Comparison of ENCODE assay signal across 1 cellular context in the genomic region with DNA sequence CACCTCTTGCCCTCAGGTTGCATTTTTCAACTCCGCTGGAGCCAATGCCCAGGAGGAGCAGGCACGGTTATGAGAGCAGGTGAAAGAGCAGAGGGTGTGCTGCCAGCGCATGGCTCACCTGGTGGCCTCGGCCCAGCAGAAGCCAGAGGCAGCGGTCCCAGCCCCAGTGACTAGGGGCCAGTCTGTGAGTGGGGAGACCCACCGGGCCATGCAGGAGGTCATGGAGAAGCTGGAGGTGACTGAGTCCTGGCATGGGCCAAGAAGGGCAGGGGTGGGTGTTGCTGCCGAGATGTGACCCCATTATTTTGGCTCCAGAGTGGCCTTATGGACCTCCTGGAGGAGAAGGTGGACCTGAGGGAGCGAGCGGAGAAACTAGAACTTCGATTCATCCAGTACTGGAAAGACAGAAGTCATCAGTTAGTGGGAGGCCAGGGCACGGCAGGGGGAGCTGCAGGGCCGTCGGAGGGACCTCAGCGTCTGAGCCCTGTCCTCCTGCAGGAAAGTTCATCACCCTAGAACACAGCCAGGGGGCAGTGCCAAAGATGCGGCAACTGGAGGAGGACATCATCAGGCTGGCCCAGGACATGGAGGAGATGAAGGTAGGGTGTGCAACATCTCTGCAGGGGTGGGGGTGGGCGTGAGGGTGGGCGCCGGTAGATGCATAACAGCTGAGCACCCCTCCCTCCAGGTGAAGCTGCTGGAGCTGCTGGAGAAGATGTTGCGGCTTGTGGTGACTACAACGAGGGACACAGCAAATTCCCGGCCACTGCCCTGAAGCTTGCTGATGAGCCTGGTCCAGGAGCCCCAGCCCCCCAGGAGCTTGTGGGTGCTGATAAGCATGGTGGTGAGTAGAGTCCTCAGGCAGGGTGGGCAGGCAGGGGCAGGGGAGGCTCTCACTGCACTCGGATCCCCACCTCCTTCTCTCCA.
A peak's percentile ranks its signal among the peaks of the same experiment; 100 is the strongest.
TF ChIP-seq lines count a peak whose summit lies in the region.
"Not testable (repeated sequence)": the region's sequence is repeated elsewhere in the genome, so short reads cannot be mapped to it uniquely, and the experiment has no call there.

No MANE protein-coding gene starts in this region.

TF ChIP-seq in HepG2, 621 proteins besides CTCF, POLR2A, EP300 and RAD21 (continued from another document and continues in another):
- TF ChIP-seq, protein P1, sequence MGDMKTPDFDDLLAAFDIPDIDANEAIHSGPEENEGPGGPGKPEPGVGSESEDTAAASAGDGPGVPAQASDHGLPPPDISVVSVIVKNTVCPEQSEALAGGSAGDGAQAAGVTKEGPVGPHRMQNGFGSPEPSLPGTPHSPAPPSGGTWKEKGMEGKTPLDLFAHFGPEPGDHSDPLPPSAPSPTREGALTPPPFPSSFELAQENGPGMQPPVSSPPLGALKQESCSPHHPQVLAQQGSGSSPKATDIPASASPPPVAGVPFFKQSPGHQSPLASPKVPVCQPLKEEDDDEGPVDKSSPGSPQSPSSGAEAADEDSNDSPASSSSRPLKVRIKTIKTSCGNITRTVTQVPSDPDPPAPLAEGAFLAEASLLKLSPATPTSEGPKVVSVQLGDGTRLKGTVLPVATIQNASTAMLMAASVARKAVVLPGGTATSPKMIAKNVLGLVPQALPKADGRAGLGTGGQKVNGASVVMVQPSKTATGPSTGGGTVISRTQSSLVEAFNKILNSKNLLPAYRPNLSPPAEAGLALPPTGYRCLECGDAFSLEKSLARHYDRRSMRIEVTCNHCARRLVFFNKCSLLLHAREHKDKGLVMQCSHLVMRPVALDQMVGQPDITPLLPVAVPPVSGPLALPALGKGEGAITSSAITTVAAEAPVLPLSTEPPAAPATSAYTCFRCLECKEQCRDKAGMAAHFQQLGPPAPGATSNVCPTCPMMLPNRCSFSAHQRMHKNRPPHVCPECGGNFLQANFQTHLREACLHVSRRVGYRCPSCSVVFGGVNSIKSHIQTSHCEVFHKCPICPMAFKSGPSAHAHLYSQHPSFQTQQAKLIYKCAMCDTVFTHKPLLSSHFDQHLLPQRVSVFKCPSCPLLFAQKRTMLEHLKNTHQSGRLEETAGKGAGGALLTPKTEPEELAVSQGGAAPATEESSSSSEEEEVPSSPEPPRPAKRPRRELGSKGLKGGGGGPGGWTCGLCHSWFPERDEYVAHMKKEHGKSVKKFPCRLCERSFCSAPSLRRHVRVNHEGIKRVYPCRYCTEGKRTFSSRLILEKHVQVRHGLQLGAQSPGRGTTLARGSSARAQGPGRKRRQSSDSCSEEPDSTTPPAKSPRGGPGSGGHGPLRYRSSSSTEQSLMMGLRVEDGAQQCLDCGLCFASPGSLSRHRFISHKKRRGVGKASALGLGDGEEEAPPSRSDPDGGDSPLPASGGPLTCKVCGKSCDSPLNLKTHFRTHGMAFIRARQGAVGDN (CRISPR knock-in tag; IDR thresholded peaks at IDR 0.05), result peak; percentile 53
- peak; percentile 37; the same call in 1 of the 2 replicates for TF ChIP-seq ZNF547 (CRISPR knock-in tag; IDR thresholded peaks at IDR 0.05)
- peak; percentile 47 for TF ChIP-seq XRCC5 (optimal IDR thresholded peaks at IDR 0.05; ENCODE audit: low read length)
- 0 out of 2 replicates have a peak, but pooled peaks have one; percentile 57 for TF ChIP-seq ZNF572 (CRISPR knock-in tag; IDR thresholded peaks at IDR 0.05)
- TF ChIP-seq MED1 (CRISPR knock-in tag; IDR thresholded peaks at IDR 0.05), result 0 out of 2 replicates have a peak, but pooled peaks have one; percentile 17
- 0 out of 2 replicates have a peak, but pooled peaks have one; percentile 15 for TF ChIP-seq POGZ (CRISPR knock-in tag; IDR thresholded peaks at IDR 0.05)
- TF ChIP-seq HDAC2 (CRISPR knock-in tag; IDR thresholded peaks at IDR 0.05), result peak; percentile 44; the same call in 1 of the 2 replicates
- peak; percentile 65 for TF ChIP-seq BCL6 (CRISPR knock-in tag; IDR thresholded peaks at IDR 0.05)
- peak; percentile 40; the same call in 1 of the 2 replicates for TF ChIP-seq ZNF614 (CRISPR knock-in tag; IDR thresholded peaks at IDR 0.05; ENCODE audit: borderline replicate concordance)
- TF ChIP-seq ERF (CRISPR knock-in tag; IDR thresholded peaks at IDR 0.05), result peak; percentile 46; the same call in 1 of the 2 replicates
- TF ChIP-seq SMC3 (IDR thresholded peaks at IDR 0.05; ENCODE audit: low read length), result peak; percentile 56
- TF ChIP-seq CEBPG (CRISPR knock-in tag; IDR thresholded peaks at IDR 0.05), result 0 out of 2 replicates have a peak, but pooled peaks have one; percentile 10
- TF ChIP-seq, protein P2, sequence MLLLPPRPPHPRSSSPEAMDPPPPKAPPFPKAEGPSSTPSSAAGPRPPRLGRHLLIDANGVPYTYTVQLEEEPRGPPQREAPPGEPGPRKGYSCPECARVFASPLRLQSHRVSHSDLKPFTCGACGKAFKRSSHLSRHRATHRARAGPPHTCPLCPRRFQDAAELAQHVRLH (CRISPR knock-in tag; IDR thresholded peaks at IDR 0.05; ENCODE audit: borderline replicate concordance, low read depth), result peak; percentile 36; the same call in 1 of the 2 replicates
- TF ChIP-seq SALL1 (CRISPR knock-in tag; IDR thresholded peaks at IDR 0.05), result peak; percentile 77
- peak; percentile 53; the same call in 1 of the 2 replicates for TF ChIP-seq MIXL1 (CRISPR knock-in tag; IDR thresholded peaks at IDR 0.05)
- peak; percentile 26; the same call in 1 of the 2 replicates for TF ChIP-seq SOX5 (CRISPR knock-in tag; IDR thresholded peaks at IDR 0.05; ENCODE audit: borderline replicate concordance)
- peak; percentile 23; the same call in 1 of the 2 replicates for TF ChIP-seq KDM1A (CRISPR knock-in tag; IDR thresholded peaks at IDR 0.05)
- 0 out of 2 replicates have a peak, but pooled peaks have one; percentile 25 for TF ChIP-seq ZNF574 (CRISPR knock-in tag; IDR thresholded peaks at IDR 0.05)
- peak; percentile 60; the same call in 1 of the 2 replicates for TF ChIP-seq ZNF556 (CRISPR knock-in tag; IDR thresholded peaks at IDR 0.05; ENCODE audit: borderline replicate concordance)
- TF ChIP-seq EEA1 (CRISPR knock-in tag; IDR thresholded peaks at IDR 0.05; ENCODE audit: borderline replicate concordance), result 0 out of 2 replicates have a peak, but pooled peaks have one; percentile 31
- TF ChIP-seq RARA (CRISPR knock-in tag; IDR thresholded peaks at IDR 0.05), result peak; percentile 31; the same call in 1 of the 2 replicates
- TF ChIP-seq ZMYM4 (CRISPR knock-in tag; IDR thresholded peaks at IDR 0.05), result peak; percentile 73
- TF ChIP-seq PAWR (CRISPR knock-in tag; IDR thresholded peaks at IDR 0.05; ENCODE audit: borderline replicate concordance), result 0 out of 2 replicates have a peak, but pooled peaks have one; percentile 56
- TF ChIP-seq HMGXB4 (CRISPR knock-in tag; IDR thresholded peaks at IDR 0.05; ENCODE audit: borderline replicate concordance in 1 of 2, low read depth in 1 of 2), result peak; percentile 67 to 76
- TF ChIP-seq SPEN (CRISPR knock-in tag; IDR thresholded peaks at IDR 0.05; ENCODE audit: low read depth), result 0 out of 2 replicates have a peak, but pooled peaks have one; percentile 20
- 0 out of 2 replicates have a peak, but pooled peaks have one; percentile 22 for TF ChIP-seq ZNF276 (CRISPR knock-in tag; IDR thresholded peaks at IDR 0.05; ENCODE audit: low read depth)
- TF ChIP-seq NR2F6 (IDR thresholded peaks at IDR 0.05), result not testable (repeated sequence)
- TF ChIP-seq NR2F6 (CRISPR knock-in tag; IDR thresholded peaks at IDR 0.05), result 0 out of 2 replicates have a peak, but pooled peaks have one; percentile 34
- TF ChIP-seq IRF9 (CRISPR knock-in tag; IDR thresholded peaks at IDR 0.05; ENCODE audit: borderline replicate concordance), result 0 out of 2 replicates have a peak, but pooled peaks have one; percentile 43
- TF ChIP-seq ETV6 (CRISPR knock-in tag; conservative IDR thresholded peaks at IDR 0.05), result 0 out of 2 replicates have a peak, but pooled peaks have one; percentile 34
- TF ChIP-seq ZBTB33 (CRISPR knock-in tag; IDR thresholded peaks at IDR 0.05), result peak; percentile 33; the same call in 1 of the 2 replicates
- peak; percentile 32; the same call in 1 of the 2 replicates for TF ChIP-seq MIER2 (CRISPR knock-in tag; IDR thresholded peaks at IDR 0.05)
- 0 out of 2 replicates have a peak, but pooled peaks have one; percentile 31 for TF ChIP-seq NFKB2 (CRISPR knock-in tag; IDR thresholded peaks at IDR 0.05; ENCODE audit: borderline replicate concordance)
- TF ChIP-seq, protein P3, sequence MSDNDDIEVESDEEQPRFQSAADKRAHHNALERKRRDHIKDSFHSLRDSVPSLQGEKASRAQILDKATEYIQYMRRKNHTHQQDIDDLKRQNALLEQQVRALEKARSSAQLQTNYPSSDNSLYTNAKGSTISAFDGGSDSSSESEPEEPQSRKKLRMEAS (IDR thresholded peaks at IDR 0.05), result peak; percentile 19; the same call in 1 of the 2 replicates
- TF ChIP-seq HNF1B (CRISPR knock-in tag; IDR thresholded peaks at IDR 0.05), result peak; percentile 59
- TF ChIP-seq ZNF777 (CRISPR knock-in tag; IDR thresholded peaks at IDR 0.05), result peak; percentile 59
- peak; percentile 49 for TF ChIP-seq FOSL2 (CRISPR knock-in tag; IDR thresholded peaks at IDR 0.05)
